Comparison of ENCODE assay signal across 30 cellular contexts in genomic region chr13:20685042-20685441, GRCh38. TPM values are rescaled to one million over a fixed set of nuclear protein-coding genes. Genes with fewer than 3 reads are reported as not detected.
"Had no signal": no experiment of that assay in that cellular context is flagged by ENCODE, and none has a peak within 500 bp of the region (broad histone marks: within the 10 kb centered on the region; RNA-seq: fewer than 3 reads in every experiment).

No MANE protein-coding gene starts in this region.

- DNase-seq: dermis blood vessel endothelial cell; effector memory CD4-positive, alpha-beta T cell; foreskin fibroblast; gastrocnemius medialis; heart right ventricle; hippocampal formation; kidney glomerular epithelial cell; left colon; left ventricle myocardium superior; natural killer cell; stimulated activated CD4-positive, alpha-beta T cell treated with anti-CD3 and anti-CD28 coated beads, Interleukin-12 subunit alpha, Interleukin-12 subunit beta, amount 100 ng/mL, for 4 hours; stimulated activated CD4-positive, alpha-beta T cell treated with anti-CD3 and anti-CD28 coated beads, Interleukin-1b, Interleukin-23, amount 100 ng/mL, for 48 hours; stimulated activated CD4-positive, alpha-beta T cell treated with anti-CD3 and anti-CD28 coated beads, Interleukin-4, amount 100 ng/mL, for 1 hour; stimulated activated CD8-positive, alpha-beta memory T cell treated with anti-CD3 and anti-CD28 coated beads, Interleukin-4, amount 100 ng/mL, for 48 hours; stimulated activated naive CD4-positive, alpha-beta T cell; stimulated activated naive CD8-positive, alpha-beta T cell treated with anti-CD3 and anti-CD28 coated beads, Interleukin-15, amount 100 ng/mL, for 72 hours; transverse colon had no signal

- H2AFZ ChIP-seq: parathyroid adenoma had no signal

- H3K27me3 Mint-ChIP-seq: memory B cell; progenitor cell of endocrine pancreas; stimulated activated naive CD8-positive, alpha-beta T cell treated with anti-CD3 and anti-CD28 coated beads, Interleukin-15, amount 100 ng/mL, for 72 hours had no signal

- H3K36me3 Mint-ChIP-seq: natural killer cell had no signal

- H3K4me3 Mint-ChIP-seq: memory B cell; natural killer cell; neural crest cell; stimulated activated naive CD8-positive, alpha-beta T cell treated with anti-CD3 and anti-CD28 coated beads, Interleukin-15, amount 100 ng/mL, for 72 hours had no signal

- H3K36me3 ChIP-seq: gastrocnemius medialis, right atrium auricular region, transverse colon, vagina had no signal

- H3K4me1 ChIP-seq: gastrocnemius medialis, heart right ventricle, parathyroid adenoma, right atrium auricular region, suprapubic skin, transverse colon, vagina had no signal

- H3K27me3 ChIP-seq: gastrocnemius medialis, heart right ventricle, right atrium auricular region, suprapubic skin, transverse colon, vagina had no signal

- H3K9me3 Mint-ChIP-seq: memory B cell; natural killer cell; neural crest cell; stimulated activated naive CD8-positive, alpha-beta T cell treated with anti-CD3 and anti-CD28 coated beads, Interleukin-15, amount 100 ng/mL, for 72 hours had no signal

- H3K79me2 ChIP-seq: parathyroid adenoma had no signal

- H3K27ac Mint-ChIP-seq: memory B cell, natural killer cell, progenitor cell of endocrine pancreas had no signal

- H3K4me1 Mint-ChIP-seq: memory B cell; stimulated activated naive CD8-positive, alpha-beta T cell treated with anti-CD3 and anti-CD28 coated beads, Interleukin-15, amount 100 ng/mL, for 72 hours had no signal

- ATAC-seq: gastrocnemius medialis; heart right ventricle; left colon; left ventricle myocardium superior; natural killer cell; sciatic nerve; stimulated activated naive CD8-positive, alpha-beta T cell treated with anti-CD3 and anti-CD28 coated beads, Interleukin-15, amount 100 ng/mL, for 72 hours had no signal

- H3K9ac ChIP-seq: parathyroid adenoma had no signal

- H3K27ac ChIP-seq: coronary artery, gastrocnemius medialis, heart right ventricle, parathyroid adenoma, right atrium auricular region, suprapubic skin, transverse colon, vagina had no signal

- FAIRE-seq: islet of Langerhans had no signal

- H3K9me3 ChIP-seq: gastrocnemius medialis, heart right ventricle, right atrium auricular region, suprapubic skin, transverse colon, vagina had no signal

- H3K4me2 ChIP-seq: smooth muscle cell had no signal

- H3K4me3 ChIP-seq: coronary artery, gastrocnemius medialis, heart right ventricle, lung, right atrium auricular region, smooth muscle cell, suprapubic skin, transverse colon, vagina had no signal

RNA-seq across cellular contexts. Expression of gene IL17D, which starts 18.5 kb away (rescaled TPM):
- total RNA-seq: mononuclear cell had no signal
